ENCODE assay signal across 11 cellular contexts in genomic region chr13:46639033-46639981, GRCh38.
DNase-seq lines count a peak whose midpoint lies in the region; ATAC-seq, FAIRE-seq and TF ChIP-seq lines count a peak whose summit lies in the region.
"Had no signal": no experiment of that assay in that cellular context is flagged by ENCODE, and none has a peak within 500 bp of the region (broad histone marks: within the 10 kb centered on the region; RNA-seq: fewer than 3 reads in every experiment).

No MANE protein-coding gene starts in this region.

- TF ChIP-seq RAD21 in GM12878 (IDR thresholded peaks at IDR 0.05; ENCODE audit: insufficient read depth, low read depth, low read length), result no peak

- peaks cover 53% of the 10 kb centered on the region for H3K4me1 ChIP-seq in cardiac muscle cell (ENCODE audit: low read depth)
- peaks cover 0 to 70% of the 10 kb centered on the region in 2 donors for H3K4me1 ChIP-seq in right atrium auricular region
- peaks cover 20% of the 10 kb centered on the region for H3K4me1 ChIP-seq in GM12878 (ENCODE audit: control insufficient read depth, insufficient read depth, low read length)

- CTCF ChIA-PET in GM12878 (lab: Yijun Ruan, JAX), result interaction anchor here (0.9 to 3.5 kb wide), 12 partner anchors 9 to 88 kb away, joined by 3 to 22 read pairs (median 4); no protein-coding TSS in a partner anchor

- DNase-seq in cardiac muscle cell (ENCODE audit: low read depth in 1 of 2, low spot score in 1 of 2) (peak in 1 of 2 donors; percentile 46), right atrium auricular region (ENCODE audit: low spot score) (no peak), GM12878 (ENCODE audit: low read depth, low spot score) (peak; percentile 71), type B pancreatic cell (ENCODE audit: extremely low spot score, unreplicated experiment) (no peak), NCI-H187 (lab: John Stamatoyannopoulos, UW) (no peak), KG1 (lab: John Stamatoyannopoulos, UW) (no peak)
- no peak for DNase-seq in activated CD4-positive, alpha-beta T cell treated with anti-CD3 and anti-CD28 coated beads for 1 hour
- DNase-seq: activated CD8-positive, alpha-beta T cell treated with anti-CD3 and anti-CD28 coated beads, Interleukin-2, amount 10 ng/mL, durations not matched to agents 7 days and 5 days; gastrocnemius medialis had no signal

- RAD21 ChIA-PET in GM12878 (lab: Charles Lee; ENCODE audit: unreplicated experiment), result interaction anchor here (0.9 to 3.6 kb wide), 20 partner anchors 9 to 88 kb away, joined by 3 to 19 read pairs (median 8); no protein-coding TSS in a partner anchor

- intact Hi-C loops in GM12878 (cut with micrococcal nuclease; ENCODE audit: unreplicated experiment), result loop anchor here (1.0 kb wide), 1 partner anchor 33 kb away; no protein-coding TSS in a partner anchor

- in situ Hi-C loops in GM12878 (cut with MboI), result no loop called here

- H3K4me2 ChIP-seq in GM12878 (ENCODE audit: control insufficient read depth, insufficient read depth), result peak overlapping the region; percentile 32

- H3K4me1 Mint-ChIP-seq in type B pancreatic cell (ENCODE audit: unreplicated experiment), result peaks cover 50% of the 10 kb centered on the region

- H3K36me3 ChIP-seq in cardiac muscle cell, result no peaks in the 10 kb centered on the region
- H3K36me3 ChIP-seq in right atrium auricular region, result no peaks in the 10 kb centered on the region
- H3K36me3 ChIP-seq in GM12878 (ENCODE audit: control insufficient read depth in 2 of 2, insufficient read depth in 2 of 2, low read length in 1 of 2), result no peaks in the 10 kb centered on the region
- H3K36me3 ChIP-seq: gastrocnemius medialis had no signal

- SMC1A ChIA-PET in GM12878 (lab: Charles Lee; ENCODE audit: uncharacterized antibody, unreplicated experiment), result interaction anchor here (0.7 to 23.6 kb wide), 32 partner anchors 8 to 87 kb away, joined by 3 to 456 read pairs (median 6); no protein-coding TSS in a partner anchor

- H3K79me2 ChIP-seq in GM12878 (ENCODE audit: control insufficient read depth, insufficient read depth, low read length), result peaks cover 85% of the 10 kb centered on the region

- H3K9me3 ChIP-seq in cardiac muscle cell (ENCODE audit: low read depth) (no peaks in the 10 kb centered on the region), right atrium auricular region (no peaks in the 10 kb centered on the region), GM12878 (replicated peaks; ENCODE audit: control insufficient read depth, insufficient read depth, low read length) (no peaks in the 10 kb centered on the region)
- H3K9me3 ChIP-seq: gastrocnemius medialis had no signal

- no peak overlapping the region for H3K4me3 Mint-ChIP-seq in type B pancreatic cell
- H3K4me3 Mint-ChIP-seq: activated CD8-positive, alpha-beta T cell treated with anti-CD3 and anti-CD28 coated beads, Interleukin-2, amount 10 ng/mL, durations not matched to agents 7 days and 5 days had no signal

- BruUV-seq in GM12878 (replicated peaks; lab: Mats Ljungman, UMichigan), result no TSS peak

- WGBS in GM12878 (ENCODE audit: insufficient coverage, insufficient replicate concordance, low lambda C conversion rate, missing lambda C conversion rate), result 22% methylated on average over 5 of the region's 5 CpGs

- no peak overlapping the region for H3K4me3 ChIP-seq in cardiac muscle cell
- H3K4me3 ChIP-seq in right atrium auricular region, result no peak overlapping the region
- H3K4me3 ChIP-seq in GM12878, result peak overlapping the region; percentile 41
- H3K4me3 ChIP-seq: BLaER1 treated with 17β-estradiol and CSF1 and Interleukin-3, amounts not matched to agents 10 nM and 100 nM; gastrocnemius medialis had no signal

- H3K27me3 ChIP-seq in cardiac muscle cell (no peaks in the 10 kb centered on the region), right atrium auricular region (no peaks in the 10 kb centered on the region), GM12878 (replicated peaks in 1 of 2; ENCODE audit: control insufficient read depth in 2 of 2, insufficient read depth in 2 of 2, low read length in 1 of 2) (no peaks in the 10 kb centered on the region)
- H3K27me3 ChIP-seq: BLaER1 treated with 17β-estradiol and CSF1 and Interleukin-3, amounts not matched to agents 10 nM and 100 nM; gastrocnemius medialis had no signal

- peaks cover 3% of the 10 kb centered on the region; the same call in 1 of the 2 replicates for H4K20me1 ChIP-seq in GM12878 (ENCODE audit: control insufficient read depth, insufficient read depth)

- H3K27me3 Mint-ChIP-seq in type B pancreatic cell, result no peaks in the 10 kb centered on the region

- H3K9ac ChIP-seq in GM12878 (ENCODE audit: control insufficient read depth, insufficient read depth, low read length), result peak overlapping the region; percentile 19; the same call in 1 of the 2 replicates
- H3K9ac ChIP-seq: BLaER1 treated with 17β-estradiol and CSF1 and Interleukin-3, amounts not matched to agents 10 nM and 100 nM had no signal

- peak; percentile 78 for FAIRE-seq in GM12878 (lab: Jason Lieb, UNC)

- peaks cover 21% of the 10 kb centered on the region for H3K36me3 Mint-ChIP-seq in type B pancreatic cell

- peak; percentile 95 for ATAC-seq in HG02938 (IDR thresholded peaks at IDR 0.05; ENCODE audit: unreplicated experiment)
- ATAC-seq in GM12878, result peak; percentile 95
- ATAC-seq: activated CD8-positive, alpha-beta T cell treated with anti-CD3 and anti-CD28 coated beads, Interleukin-2, amount 10 ng/mL, durations not matched to agents 7 days and 5 days; gastrocnemius medialis had no signal

- H2AFZ ChIP-seq in GM12878 (ENCODE audit: control insufficient read depth, low read depth, low read length), result no peak overlapping the region

- peak overlapping the region; percentile 90 for H3K27ac ChIP-seq in cardiac muscle cell
- H3K27ac ChIP-seq in right atrium auricular region, result peak overlapping the region in 1 of 2 donors; percentile 26
- peak overlapping the region; percentile 56 for H3K27ac ChIP-seq in GM12878 (ENCODE audit: control insufficient read depth, insufficient read depth)

- H3K27ac Mint-ChIP-seq in type B pancreatic cell, result peak overlapping the region; percentile 23
- H3K27ac Mint-ChIP-seq: activated CD8-positive, alpha-beta T cell treated with anti-CD3 and anti-CD28 coated beads, Interleukin-2, amount 10 ng/mL, durations not matched to agents 7 days and 5 days had no signal

- H3K9me3 Mint-ChIP-seq in type B pancreatic cell, result peaks cover 10% of the 10 kb centered on the region

- no peak for TF ChIP-seq POLR2A in GM12878 (IDR thresholded peaks at IDR 0.05; ENCODE audit: low read depth, low read length)

- POLR2A ChIA-PET in GM12878 (lab: Charles Lee), result interaction anchor here (0.7 to 7.2 kb wide), 13 partner anchors 9 to 61 kb away, joined by 3 to 51 read pairs (median 6); no protein-coding TSS in a partner anchor

- TF ChIP-seq CTCF in cardiac muscle cell (IDR thresholded peaks at IDR 0.05; ENCODE audit: low read depth, low read length) (no peak), right atrium auricular region (IDR thresholded peaks at IDR 0.05) (no peak), GM12878 (IDR thresholded peaks at IDR 0.05 in 2 of 3, conservative IDR thresholded peaks at IDR 0.05 in 1 of 3; ENCODE audit: control insufficient read depth in 2 of 3, extremely low read depth in 1 of 3, insufficient read depth in 1 of 3, low read depth in 3 of 3, low read length in 3 of 3) (no peak), type B pancreatic cell (conservative IDR thresholded peaks at IDR 0.05) (no peak)

- peak; percentile 93 to 96 for TF ChIP-seq EP300 in GM12878 (IDR thresholded peaks at IDR 0.05; ENCODE audit: borderline replicate concordance in 1 of 2, control insufficient read depth in 1 of 2, low read depth in 2 of 2, low read length in 2 of 2)

TF ChIP-seq in GM12878, 131 proteins besides CTCF, POLR2A, EP300 and RAD21 (continues in another document):
- TF ChIP-seq CHD1 (IDR thresholded peaks at IDR 0.05; ENCODE audit: low read depth, low read length) (no peak), ZSCAN29 (IDR thresholded peaks at IDR 0.05) (no peak), NR2C1 (IDR thresholded peaks at IDR 0.05) (no peak), ZBTB40 (IDR thresholded peaks at IDR 0.05; ENCODE audit: borderline replicate concordance) (no peak), KDM1A (IDR thresholded peaks at IDR 0.05; ENCODE audit: borderline replicate concordance) (no peak), MTA2 (IDR thresholded peaks at IDR 0.05; ENCODE audit: low read depth) (peak; percentile 98)
